14 cellular contexts compared by ENCODE assay signal in genomic region chr2:130823171-130823885, GRCh38. TPM values are rescaled to one million over a fixed set of nuclear protein-coding genes. Genes with fewer than 3 reads are reported as not detected.
DNase-seq lines count a peak whose midpoint lies in the region; ATAC-seq and TF ChIP-seq lines count a peak whose summit lies in the region.
"Had no signal": no experiment of that assay in that cellular context is flagged by ENCODE, and none has a peak within 500 bp of the region (broad histone marks: within the 10 kb centered on the region; RNA-seq: fewer than 3 reads in every experiment).

No MANE protein-coding gene starts in this region.

- peaks cover 59% of the 10 kb centered on the region for H3K4me1 ChIP-seq in mammary epithelial cell (ENCODE audit: insufficient read depth, low read length)
- H3K4me1 ChIP-seq in SK-N-SH (ENCODE audit: control insufficient read depth in 1 of 2, insufficient read depth in 2 of 2, low read depth in 1 of 2, low read length in 1 of 2) = peaks cover 4 to 16% of the 10 kb centered on the region in 2 experiments; a peak in 2 of 4 replicates
- H3K4me1 ChIP-seq: lower lobe of right lung had no signal

- H3K4me3 ChIP-seq in mammary epithelial cell (replicated peaks in 1 of 3; ENCODE audit: insufficient read depth in 1 of 3, low read depth in 2 of 3, low read length in 3 of 3) (no peak overlapping the region), SK-N-SH (ENCODE audit: low read depth in 2 of 2, low read length in 1 of 2) (no peak overlapping the region)
- H3K4me3 ChIP-seq: lower lobe of right lung, ovary had no signal

- H3K4me1 Mint-ChIP-seq in activated T-cell treated with anti-CD3 and anti-CD28 coated beads, Interleukin-2, amount 50 U/mL, for 24 hours (ENCODE audit: low read depth) = peaks cover 28% of the 10 kb centered on the region
- H3K4me1 Mint-ChIP-seq in stimulated activated naive B cell treated with anti-CD40 and anti-IgM and Interleukin-4, amounts not matched to agents 10 μg/mL and 1 μg/mL and 100 μg/mL, for 72 hours = peaks cover 16 to 32% of the 10 kb centered on the region in 2 donors

- H3K36me3 ChIP-seq in mammary epithelial cell (ENCODE audit: insufficient read depth, low read length) (no peaks in the 10 kb centered on the region), SK-N-SH (replicated peaks in 1 of 2; ENCODE audit: control insufficient read depth in 1 of 2, insufficient read depth in 2 of 2, low read length in 1 of 2) (no peaks in the 10 kb centered on the region)
- H3K36me3 ChIP-seq: lower lobe of right lung, ovary had no signal

- peaks cover 4% of the 10 kb centered on the region for H3K27me3 Mint-ChIP-seq in activated T-cell treated with anti-CD3 and anti-CD28 coated beads, Interleukin-2, amount 50 U/mL, for 24 hours
- peaks cover 21 to 24% of the 10 kb centered on the region in 2 donors for H3K27me3 Mint-ChIP-seq in stimulated activated naive B cell treated with anti-CD40 and anti-IgM and Interleukin-4, amounts not matched to agents 10 μg/mL and 1 μg/mL and 100 μg/mL, for 72 hours

- H3K9me3 Mint-ChIP-seq in activated T-cell treated with anti-CD3 and anti-CD28 coated beads, Interleukin-2, amount 50 U/mL, for 24 hours = no peaks in the 10 kb centered on the region
- H3K9me3 Mint-ChIP-seq in stimulated activated naive B cell treated with anti-CD40 and anti-IgM and Interleukin-4, amounts not matched to agents 10 μg/mL and 1 μg/mL and 100 μg/mL, for 72 hours = peaks cover 0 to 2% of the 10 kb centered on the region in 2 donors
- H3K9me3 Mint-ChIP-seq: activated CD4-positive, alpha-beta T cell treated with anti-CD3 and anti-CD28 coated beads, Interleukin-2, amount 10 ng/mL, durations not matched to agents 7 days and 5 days had no signal

- no peak for TF ChIP-seq EP300 in SK-N-SH (IDR thresholded peaks at IDR 0.05; ENCODE audit: borderline replicate concordance in 1 of 2, low read depth in 1 of 2, low read length in 1 of 2)

- no peak for TF ChIP-seq CTCF in mammary epithelial cell (conservative IDR thresholded peaks at IDR 0.05 in 1 of 2, IDR thresholded peaks at IDR 0.05 in 1 of 2; ENCODE audit: extremely low read depth in 1 of 2, insufficient read depth in 1 of 2, low read depth in 1 of 2, low read length in 2 of 2)
- TF ChIP-seq CTCF in SK-N-SH (IDR thresholded peaks at IDR 0.05) = no peak

- TF ChIP-seq RAD21 in SK-N-SH (IDR thresholded peaks at IDR 0.05; ENCODE audit: low read length) = no peak

- H3K27ac ChIP-seq in mammary epithelial cell (ENCODE audit: insufficient read depth, low read depth, low read length) (peak overlapping the region; percentile 79), SK-N-SH (ENCODE audit: low read depth in 2 of 2, low read length in 1 of 2) (no peak overlapping the region)
- H3K27ac ChIP-seq: lower lobe of right lung, ovary had no signal

- H4K20me1 ChIP-seq in mammary epithelial cell (ENCODE audit: insufficient read depth, low read length) (no peaks in the 10 kb centered on the region), SK-N-SH (ENCODE audit: insufficient read depth) (no peaks in the 10 kb centered on the region)

- no TSS peak for BruUV-seq in mammary epithelial cell (replicated peaks; lab: Mats Ljungman, UMichigan)

- POLR2A ChIA-PET in SK-N-SH (lab: Yijun Ruan, JAX) = no interaction called here

- intact Hi-C loops in mammary epithelial cell (cut with micrococcal nuclease) = no loop called here

- no peaks in the 10 kb centered on the region for H3K9me2 ChIP-seq in SK-N-SH

- H3K9ac ChIP-seq in mammary epithelial cell (ENCODE audit: insufficient read depth, low read length) (no peak overlapping the region), SK-N-SH (no peak overlapping the region)

- in situ Hi-C loops in mammary epithelial cell (cut with MboI; ENCODE audit: low sequenced_read_pairs in 2 of 2) = no loop called here

- H2AFZ ChIP-seq in mammary epithelial cell (ENCODE audit: low read depth, low read length) (no peak overlapping the region), SK-N-SH (ENCODE audit: low read depth) (no peak overlapping the region)

- peak overlapping the region; percentile 95 for H3K27ac Mint-ChIP-seq in activated T-cell treated with anti-CD3 and anti-CD28 coated beads, Interleukin-2, amount 50 U/mL, for 24 hours
- peak overlapping the region; percentile 96 for H3K27ac Mint-ChIP-seq in stimulated activated naive B cell treated with anti-CD40 and anti-IgM and Interleukin-4, amounts not matched to agents 10 μg/mL and 1 μg/mL and 100 μg/mL, for 72 hours

- 91% methylated on average over 9 of the region's 10 CpGs for WGBS in mammary epithelial cell (ENCODE audit: low coverage, missing lambda C conversion rate)
- 90% methylated on average over 5 of the region's 10 CpGs for WGBS in SK-N-SH (ENCODE audit: low lambda C conversion rate)

- H3K9me3 ChIP-seq in mammary epithelial cell (replicated peaks; ENCODE audit: insufficient read depth, low read length) (no peaks in the 10 kb centered on the region), SK-N-SH (no peaks in the 10 kb centered on the region)
- H3K9me3 ChIP-seq: lower lobe of right lung, ovary had no signal

- no peak for ATAC-seq in stimulated activated naive B cell treated with anti-CD40 and anti-IgM and Interleukin-4, amounts not matched to agents 10 μg/mL and 1 μg/mL and 100 μg/mL, for 72 hours (replicated peaks)
- ATAC-seq: lower lobe of right lung had no signal

- no peaks in the 10 kb centered on the region for H3K36me3 Mint-ChIP-seq in activated T-cell treated with anti-CD3 and anti-CD28 coated beads, Interleukin-2, amount 50 U/mL, for 24 hours (ENCODE audit: low read depth)
- no peaks in the 10 kb centered on the region for H3K36me3 Mint-ChIP-seq in stimulated activated naive B cell treated with anti-CD40 and anti-IgM and Interleukin-4, amounts not matched to agents 10 μg/mL and 1 μg/mL and 100 μg/mL, for 72 hours

- no peaks in the 10 kb centered on the region for H3K79me2 ChIP-seq in mammary epithelial cell (ENCODE audit: insufficient read depth, low read length)
- H3K79me2 ChIP-seq in SK-N-SH (ENCODE audit: insufficient read depth) = no peaks in the 10 kb centered on the region

- H3K4me2 ChIP-seq in mammary epithelial cell (ENCODE audit: insufficient read depth, low read depth, low read length) = no peak overlapping the region
- no peak overlapping the region for H3K4me2 ChIP-seq in SK-N-SH

- H3K27me3 ChIP-seq in mammary epithelial cell (ENCODE audit: insufficient read depth, low read length) (no peaks in the 10 kb centered on the region), SK-N-SH (ENCODE audit: insufficient read depth) (no peaks in the 10 kb centered on the region)
- H3K27me3 ChIP-seq: ovary had no signal

- DNase-seq in activated T-cell treated with anti-CD3 and anti-CD28 coated beads, Interleukin-2, amount 50 U/mL, for 24 hours = no peak
- DNase-seq in activated T-cell treated with anti-CD3 and anti-CD28 coated beads, Interleukin-2, amount 50 U/mL, for 1 hour = no peak
- DNase-seq in NCI-H524 (lab: John Stamatoyannopoulos, UW) (peak; percentile 87 to 91), mammary epithelial cell (no peak), NCI-H1092 (lab: John Stamatoyannopoulos, UW) (no peak), NCI-H1048 (lab: John Stamatoyannopoulos, UW) (no peak), SK-N-SH (no peak)
- DNase-seq in stimulated activated naive B cell treated with anti-CD40 and anti-IgM and Interleukin-4, amounts not matched to agents 10 μg/mL and 1 μg/mL and 100 μg/mL, for 72 hours = no peak
- DNase-seq: activated CD4-positive, alpha-beta T cell treated with anti-CD3 and anti-CD28 coated beads, Interleukin-2, amount 10 ng/mL, durations not matched to agents 7 days and 5 days; activated gamma-delta T cell; cerebellar nuclear complex; lower lobe of right lung; NCI-H2171; ovary had no signal

- dilution Hi-C loops in mammary epithelial cell (cut with HindIII; ENCODE audit: low sequenced_read_pairs) = no loop called here

- H3K4me3 Mint-ChIP-seq in activated T-cell treated with anti-CD3 and anti-CD28 coated beads, Interleukin-2, amount 50 U/mL, for 24 hours = no peak overlapping the region
- H3K4me3 Mint-ChIP-seq in stimulated activated naive B cell treated with anti-CD40 and anti-IgM and Interleukin-4, amounts not matched to agents 10 μg/mL and 1 μg/mL and 100 μg/mL, for 72 hours = peak overlapping the region in 1 of 2 donors; percentile 14
- H3K4me3 Mint-ChIP-seq: activated CD4-positive, alpha-beta T cell treated with anti-CD3 and anti-CD28 coated beads, Interleukin-2, amount 10 ng/mL, durations not matched to agents 7 days and 5 days had no signal

- CTCF ChIA-PET in mammary epithelial cell (lab: Charles Lee; ENCODE audit: low non-redundant PET) = no interaction called here
- CTCF ChIA-PET in SK-N-SH (lab: Yijun Ruan, JAX) = interaction anchor here (6.9 kb wide), 1 partner anchor 26 kb away, joined by 57 read pairs; no protein-coding TSS in a partner anchor

- H3F3A ChIP-seq in SK-N-SH (replicated peaks; ENCODE audit: insufficient read depth) = no peaks in the 10 kb centered on the region

TF ChIP-seq in SK-N-SH, 30 proteins besides CTCF, POLR2A, EP300 and RAD21 (continues in another document):
- TF ChIP-seq RCOR1 (IDR thresholded peaks at IDR 0.05; ENCODE audit: low read length) (no peak), TCF12 (IDR thresholded peaks at IDR 0.05) (no peak), MAX (IDR thresholded peaks at IDR 0.05; ENCODE audit: low read depth) (no peak)

RNA-seq across cellular contexts. Expression of gene ARHGEF4, which starts 13.4 kb away (rescaled TPM):
- 10 to 100 TPM; 48.8 to 70.3 TPM for total RNA-seq in mammary epithelial cell
- polyA plus RNA-seq in mammary epithelial cell = 23.1 TPM
- polyA minus RNA-seq in mammary epithelial cell = 45.2 TPM
- 1.5 and 2.3 TPM in 2 replicates for polyA plus RNA-seq in SK-N-SH (2012; rRNA removed)
- 1.5 and 2.4 TPM in 2 replicates for polyA plus RNA-seq in SK-N-SH (2012; cell fraction: cytosol; rRNA removed)
- 7.9 and 9.5 TPM in 2 replicates for polyA plus RNA-seq in SK-N-SH (2012; cell fraction: nucleus; rRNA removed)

Comparison
In these comparisons a context has a peak if more than half of its experiments do, and no peak if none do; other contexts are left out.
1. DNase-seq: peak in NCI-H524 (2 of 2); none in activated T-cell treated with anti-CD3 and anti-CD28 coated beads, Interleukin-2, amount 50 U/mL, for 24 hours (single experiment), activated T-cell treated with anti-CD3 and anti-CD28 coated beads, Interleukin-2, amount 50 U/mL, for 1 hour (single experiment), mammary epithelial cell (single experiment), stimulated activated naive B cell treated with anti-CD40 and anti-IgM and Interleukin-4, amounts not matched to agents 10 μg/mL and 1 μg/mL and 100 μg/mL, for 72 hours (single experiment), NCI-H1092 (single experiment), NCI-H1048 (single experiment) and SK-N-SH (single experiment).